ENCODE assay signal across 1 cellular context in the genomic region with DNA sequence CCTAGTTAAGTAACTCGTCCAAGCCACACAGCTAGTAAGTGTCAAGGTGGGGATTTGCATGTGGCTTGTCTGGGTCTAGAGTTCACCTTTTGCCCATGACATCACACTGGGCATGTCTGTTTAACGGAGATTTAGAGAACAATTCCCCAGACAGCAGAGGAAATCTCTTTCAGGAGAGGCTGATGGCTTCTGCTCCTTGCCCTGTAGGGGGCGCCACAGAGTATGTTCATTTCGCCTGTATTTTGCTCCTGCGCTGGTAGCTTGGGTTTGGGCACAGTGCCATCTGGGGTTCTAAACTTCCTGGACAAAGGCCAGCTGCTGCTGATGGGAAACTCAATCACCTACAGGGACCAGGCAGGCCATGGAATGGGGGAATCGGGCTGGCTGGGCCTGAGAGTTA.
TF ChIP-seq lines count a peak whose summit lies in the region.

No MANE protein-coding gene starts in this region.

TF ChIP-seq in SK-N-SH treated with all-trans-retinoic acid at 6 μM for 48 hours, 23 proteins besides CTCF, POLR2A, EP300 and RAD21 (continued from another document):
- TF ChIP-seq, protein P1, sequence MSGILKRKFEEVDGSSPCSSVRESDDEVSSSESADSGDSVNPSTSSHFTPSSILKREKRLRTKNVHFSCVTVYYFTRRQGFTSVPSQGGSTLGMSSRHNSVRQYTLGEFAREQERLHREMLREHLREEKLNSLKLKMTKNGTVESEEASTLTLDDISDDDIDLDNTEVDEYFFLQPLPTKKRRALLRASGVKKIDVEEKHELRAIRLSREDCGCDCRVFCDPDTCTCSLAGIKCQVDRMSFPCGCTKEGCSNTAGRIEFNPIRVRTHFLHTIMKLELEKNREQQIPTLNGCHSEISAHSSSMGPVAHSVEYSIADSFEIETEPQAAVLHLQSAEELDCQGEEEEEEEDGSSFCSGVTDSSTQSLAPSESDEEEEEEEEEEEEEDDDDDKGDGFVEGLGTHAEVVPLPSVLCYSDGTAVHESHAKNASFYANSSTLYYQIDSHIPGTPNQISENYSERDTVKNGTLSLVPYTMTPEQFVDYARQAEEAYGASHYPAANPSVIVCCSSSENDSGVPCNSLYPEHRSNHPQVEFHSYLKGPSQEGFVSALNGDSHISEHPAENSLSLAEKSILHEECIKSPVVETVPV (CRISPR knock-in tag; IDR thresholded peaks at IDR 0.05): no peak
- TF ChIP-seq ISL1 (CRISPR knock-in tag; IDR thresholded peaks at IDR 0.05): no peak
